22 cellular contexts compared by ENCODE assay signal in the genomic region with DNA sequence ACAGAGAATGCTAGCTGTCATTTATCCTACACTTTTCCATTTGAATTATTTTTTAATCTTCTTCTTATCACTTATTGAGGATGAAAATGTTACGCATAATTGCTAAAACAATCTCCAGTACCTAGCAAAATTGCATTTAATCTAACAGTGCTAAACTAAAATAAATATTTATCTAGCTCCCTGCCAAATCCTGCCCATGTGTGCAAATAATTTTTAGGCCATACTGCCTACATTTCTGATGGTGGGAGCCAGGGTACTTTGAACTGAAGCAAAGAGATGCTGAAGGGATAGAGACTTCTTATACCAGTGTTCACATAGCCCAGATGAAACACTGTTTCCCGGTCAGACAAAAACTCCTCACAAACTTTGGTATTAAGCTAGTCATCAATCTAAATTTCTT.
DNase-seq lines count a peak whose midpoint lies in the region; ATAC-seq and TF ChIP-seq lines count a peak whose summit lies in the region.
"Had no signal": no experiment of that assay in that cellular context is flagged by ENCODE, and none has a peak within 500 bp of the region (broad histone marks: within the 10 kb centered on the region; RNA-seq: fewer than 3 reads in every experiment).

No MANE protein-coding gene starts in this region.

- no peaks in the 10 kb centered on the region for H3K36me3 ChIP-seq in DND-41 (ENCODE audit: insufficient read depth, low read length)
- no peaks in the 10 kb centered on the region for H3K36me3 ChIP-seq in breast epithelium
- H3K36me3 ChIP-seq: SJCRH30 had no signal

- no peaks in the 10 kb centered on the region for H4K20me1 ChIP-seq in DND-41 (ENCODE audit: insufficient read depth, low read length)

- no peak overlapping the region for H3K27ac ChIP-seq in DND-41 (ENCODE audit: low read length)
- H3K27ac ChIP-seq in substantia nigra (ENCODE audit: low read depth, low read length, poor library complexity, severe bottlenecking) = no peak overlapping the region
- H3K27ac ChIP-seq in breast epithelium = no peak overlapping the region
- H3K27ac ChIP-seq: KMS-11, SJCRH30 had no signal

- ATAC-seq in DND-41 (ENCODE audit: insufficient read depth, low read depth) = no peak
- ATAC-seq: Panc1 had no signal

- H3K27me3 ChIP-seq in DND-41 (ENCODE audit: insufficient read depth, low read length, poor library complexity) (no peaks in the 10 kb centered on the region), breast epithelium (no peaks in the 10 kb centered on the region)
- H3K27me3 ChIP-seq: SJCRH30 had no signal

- peak overlapping the region; percentile 10; the same call in 1 of the 2 replicates for H2AFZ ChIP-seq in DND-41 (ENCODE audit: low read depth, low read length)

- no peaks in the 10 kb centered on the region for H3K36me3 Mint-ChIP-seq in mesothelial cell of epicardium
- H3K36me3 Mint-ChIP-seq: CD4-positive, CD25-positive, alpha-beta regulatory T cell had no signal

- H3K9me3 ChIP-seq in DND-41 (ENCODE audit: insufficient read depth, low read length, severe bottlenecking) (no peaks in the 10 kb centered on the region), breast epithelium (no peaks in the 10 kb centered on the region)
- H3K9me3 ChIP-seq: SJCRH30 had no signal

- no peak overlapping the region for H3K4me2 ChIP-seq in DND-41 (ENCODE audit: insufficient read depth, low read length)
- H3K4me2 ChIP-seq: KMS-11 had no signal

- TF ChIP-seq POLR2A in breast epithelium (IDR thresholded peaks at IDR 0.05) = no peak

- H3K4me1 ChIP-seq in DND-41 (ENCODE audit: insufficient read depth, low read length) = no peaks in the 10 kb centered on the region
- no peaks in the 10 kb centered on the region for H3K4me1 ChIP-seq in breast epithelium

- peaks cover 2% of the 10 kb centered on the region for H3K9me3 Mint-ChIP-seq in mesothelial cell of epicardium

- H3K27ac Mint-ChIP-seq in mesothelial cell of epicardium = peak overlapping the region; percentile 19
- H3K27ac Mint-ChIP-seq: CD4-positive, CD25-positive, alpha-beta regulatory T cell; HFFc6 had no signal

- H3K4me3 Mint-ChIP-seq in mesothelial cell of epicardium = no peak overlapping the region
- H3K4me3 Mint-ChIP-seq: CD4-positive, CD25-positive, alpha-beta regulatory T cell; HFFc6 had no signal

- TF ChIP-seq CTCF in DND-41 (IDR thresholded peaks at IDR 0.05; ENCODE audit: borderline replicate concordance, extremely low read depth, low read length, poor library complexity, severe bottlenecking) = no peak
- no peak for TF ChIP-seq CTCF in mesothelial cell of epicardium (IDR thresholded peaks at IDR 0.05; ENCODE audit: unreplicated experiment)
- no peak for TF ChIP-seq CTCF in breast epithelium (IDR thresholded peaks at IDR 0.05)
- no peak for TF ChIP-seq CTCF in GM10266 (IDR thresholded peaks at IDR 0.05; ENCODE audit: control insufficient read depth, insufficient read depth, low read depth, missing control alignments)

- no peaks in the 10 kb centered on the region for H3K79me2 ChIP-seq in DND-41 (ENCODE audit: insufficient read depth, low read length)

- H3K4me3 ChIP-seq in DND-41 (ENCODE audit: low read depth in 1 of 2, low read length in 2 of 2) (no peak overlapping the region), breast epithelium (no peak overlapping the region)
- H3K4me3 ChIP-seq: SJCRH30 had no signal

- no peak overlapping the region for H3K9ac ChIP-seq in DND-41 (ENCODE audit: low read depth, low read length)
- H3K9ac ChIP-seq: KMS-11 had no signal

- peaks cover 8% of the 10 kb centered on the region for H3K4me1 Mint-ChIP-seq in mesothelial cell of epicardium
- H3K4me1 Mint-ChIP-seq: CD4-positive, CD25-positive, alpha-beta regulatory T cell had no signal

- intact Hi-C loops in breast epithelium (cut with DNase I; ENCODE audit: low total_unique reads) = no loop called here

- no peaks in the 10 kb centered on the region for H3K27me3 Mint-ChIP-seq in mesothelial cell of epicardium (ENCODE audit: low read depth)
- H3K27me3 Mint-ChIP-seq: CD4-positive, CD25-positive, alpha-beta regulatory T cell had no signal

- no peak for DNase-seq in DND-41
- peak; percentile 72 for DNase-seq in NCI-H146 (lab: John Stamatoyannopoulos, UW)
- peak; percentile 82 for DNase-seq in NCI-H748 treated with DMSO at 0.1 percent for 48 hours (lab: John Stamatoyannopoulos, UW)
- DNase-seq in mesothelial cell of epicardium (ENCODE audit: low spot score in 2 of 2, unreplicated experiment in 2 of 2) = no peak
- DNase-seq in substantia nigra (lab: John Stamatoyannopoulos, UW) = no peak
- no peak for DNase-seq in GDM1 (lab: John Stamatoyannopoulos, UW)
- no peak for DNase-seq in breast epithelium (ENCODE audit: low spot score in 2 of 2)
- DNase-seq in GM10266 (ENCODE audit: extremely low spot score) = no peak
- DNase-seq: CD4-positive, CD25-positive, alpha-beta regulatory T cell; EL; H7; HFFc6; IMR-90; NCI-H1436 treated with DMSO at 0.1 percent for 48 hours; NCI-H2029 treated with DMSO at 0.1 percent for 48 hours; NCI-H446; NCI-H526; NK-92 treated with Interleukin-12 subunit alpha and Interleukin-12 subunit beta, amount 100 ng/mL, for 24 hours; T-helper 9 cell had no signal

Comparison
In these comparisons a context has a peak if more than half of its experiments do, and no peak if none do; other contexts are left out.
1. DNase-seq: peak in NCI-H146 (single experiment) and NCI-H748 treated with DMSO at 0.1 percent for 48 hours (single experiment); none in DND-41 (single experiment), mesothelial cell of epicardium (0 of 2), substantia nigra (0 of 49), GDM1 (single experiment), breast epithelium (0 of 2) and GM10266 (single experiment).